In genomic region chr22:37164535-37164887, GRCh38 we compare ENCODE assay signal across 1 cellular context.
TF ChIP-seq lines count a peak whose summit lies in the region.

No MANE protein-coding gene starts in this region.

TF ChIP-seq in GM23338, 12 proteins besides CTCF, POLR2A, EP300 and RAD21:
- TF ChIP-seq ETS1 (IDR thresholded peaks at IDR 0.05) (no peak), POLR2AphosphoS5 (IDR thresholded peaks at IDR 0.05; ENCODE audit: low read depth) (no peak), ZNF331 (CRISPR knock-in tag; IDR thresholded peaks at IDR 0.05; ENCODE audit: low read depth) (no peak), EZH2phosphoT487 (IDR thresholded peaks at IDR 0.05; ENCODE audit: unreplicated experiment) (no peak), CREB1 (CRISPR knock-in tag; IDR thresholded peaks at IDR 0.05; ENCODE audit: low read depth) (no peak), EZH2 (IDR thresholded peaks at IDR 0.05; ENCODE audit: low read depth, unreplicated experiment) (no peak), STAT1 (IDR thresholded peaks at IDR 0.05; ENCODE audit: unreplicated experiment) (no peak), ZNF114 (CRISPR knock-in tag; IDR thresholded peaks at IDR 0.05) (no peak), REST (IDR thresholded peaks at IDR 0.05; ENCODE audit: unreplicated experiment) (no peak), NANOG (IDR thresholded peaks at IDR 0.05; ENCODE audit: borderline replicate concordance) (no peak), ZNF462 (CRISPR knock-in tag; IDR thresholded peaks at IDR 0.05) (no peak), JUNB (IDR thresholded peaks at IDR 0.05; ENCODE audit: unreplicated experiment) (no peak)
TF ChIP-seq in GM23338: peak in this region for 0.
